ENCODE assay signal across 1 cellular context in the genomic region with DNA sequence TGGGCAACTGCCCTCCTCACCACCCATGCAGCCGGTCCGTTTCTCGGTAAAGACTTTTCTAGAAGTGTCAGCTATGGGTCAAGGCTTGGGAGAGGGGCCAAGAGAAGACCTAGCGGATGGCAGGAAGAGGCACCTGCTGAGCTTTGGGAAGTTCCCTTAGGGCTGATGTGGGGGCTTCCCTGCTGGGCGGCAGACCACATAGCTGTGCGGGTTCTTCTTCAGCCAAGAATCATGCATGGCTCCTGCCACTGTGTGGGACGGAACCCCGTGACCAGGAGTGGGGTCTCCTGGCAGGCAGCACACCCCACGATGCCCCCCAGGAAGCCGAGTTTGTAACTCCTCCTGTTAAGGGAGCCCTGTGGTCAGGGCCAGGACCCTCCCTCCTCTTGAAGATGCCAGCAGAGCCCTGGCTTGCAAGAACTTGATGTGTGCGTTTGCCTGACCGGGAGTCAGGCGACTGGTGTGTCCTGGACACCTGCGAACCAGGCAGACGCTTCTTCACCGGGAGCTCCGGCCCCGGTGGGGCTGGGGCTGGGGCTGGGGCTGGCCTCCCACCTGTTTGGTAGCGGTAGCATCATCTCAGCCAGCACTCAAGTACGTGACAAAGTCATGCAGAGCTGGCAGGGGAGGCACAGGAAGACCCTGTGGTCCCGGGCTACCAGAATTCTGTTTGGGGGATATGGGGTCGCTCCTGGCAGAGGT.
TF ChIP-seq lines count a peak whose summit lies in the region.

No MANE protein-coding gene starts in this region.

TF ChIP-seq in GM12878, 131 proteins besides CTCF, POLR2A, EP300 and RAD21:
- TF ChIP-seq RB1 (IDR thresholded peaks at IDR 0.05; ENCODE audit: borderline replicate concordance) (no peak), TAF1 (IDR thresholded peaks at IDR 0.05; ENCODE audit: borderline replicate concordance, low read depth, low read length) (no peak)
